Comparison of ENCODE assay signal across 10 cellular contexts in genomic region chr3:126954141-126954845, GRCh38. TPM values are rescaled to one million over a fixed set of nuclear protein-coding genes. Genes with fewer than 3 reads are reported as not detected.
DNase-seq lines count a peak whose midpoint lies in the region; ATAC-seq and TF ChIP-seq lines count a peak whose summit lies in the region.
"Had no signal": no experiment of that assay in that cellular context is flagged by ENCODE, and none has a peak within 500 bp of the region (broad histone marks: within the 10 kb centered on the region; RNA-seq: fewer than 3 reads in every experiment).

No MANE protein-coding gene starts in this region.

- H3K9ac ChIP-seq in BLaER1 = peak overlapping the region; percentile 16; the same call in 1 of the 2 replicates
- no peak overlapping the region for H3K9ac ChIP-seq in Karpas-422 (ENCODE audit: low read length)

- H3K9me2 ChIP-seq in Karpas-422 (replicated peaks; ENCODE audit: insufficient read depth, low read length) = no peaks in the 10 kb centered on the region

- H3K9me3 ChIP-seq in BLaER1 (no peaks in the 10 kb centered on the region), Karpas-422 (ENCODE audit: low read length) (no peaks in the 10 kb centered on the region)

- peaks cover 12% of the 10 kb centered on the region for H3K27me3 Mint-ChIP-seq in mesothelial cell of epicardium (ENCODE audit: low read depth)
- H3K27me3 Mint-ChIP-seq: activated naive CD8-positive, alpha-beta T cell had no signal

- H3K4me2 ChIP-seq in BLaER1 (peak overlapping the region; percentile 92), Karpas-422 (ENCODE audit: low read depth, low read length, poor library complexity, severe bottlenecking) (no peak overlapping the region)

- H3K9me3 Mint-ChIP-seq in mesothelial cell of epicardium = no peaks in the 10 kb centered on the region

- H2AFZ ChIP-seq in Karpas-422 (ENCODE audit: low read length) = no peak overlapping the region

- H3K27me3 ChIP-seq in BLaER1 = no peaks in the 10 kb centered on the region
- H3K27me3 ChIP-seq in Karpas-422 (ENCODE audit: low read length) = no peaks in the 10 kb centered on the region

- H3K4me1 Mint-ChIP-seq in mesothelial cell of epicardium = no peaks in the 10 kb centered on the region

- peaks cover 5% of the 10 kb centered on the region for H3K36me3 Mint-ChIP-seq in mesothelial cell of epicardium
- H3K36me3 Mint-ChIP-seq: activated naive CD8-positive, alpha-beta T cell had no signal

- peak overlapping the region; percentile 66 for H3K27ac ChIP-seq in BLaER1
- H3K27ac ChIP-seq in Karpas-422 (ENCODE audit: low read length) = no peak overlapping the region

- H3K4me1 ChIP-seq in BLaER1 (peaks cover 86% of the 10 kb centered on the region), Karpas-422 (ENCODE audit: low read length) (peaks cover 10% of the 10 kb centered on the region; the same call in 1 of the 2 replicates)

- H3K4me3 ChIP-seq in BLaER1 (0 out of 2 replicates have a peak overlapping the region, but pooled peaks have one; percentile 2), Karpas-422 (ENCODE audit: low read length) (no peak overlapping the region)

- no peak overlapping the region for H3K4me3 Mint-ChIP-seq in mesothelial cell of epicardium
- H3K4me3 Mint-ChIP-seq: activated naive CD8-positive, alpha-beta T cell had no signal

- peaks cover 21% of the 10 kb centered on the region for H4K20me1 ChIP-seq in BLaER1
- 0 out of 2 replicates have a peak, but pooled peaks cover 10% of the 10 kb centered on the region for H4K20me1 ChIP-seq in Karpas-422 (ENCODE audit: insufficient read depth, low read depth, low read length)

- ATAC-seq in GM18907 (IDR thresholded peaks at IDR 0.05; ENCODE audit: unreplicated experiment) (peak; percentile 63), HG02938 (IDR thresholded peaks at IDR 0.05; ENCODE audit: unreplicated experiment) (peak; percentile 54)

- no peaks in the 10 kb centered on the region for H3K79me2 ChIP-seq in Karpas-422 (ENCODE audit: low read length)

- no peak for TF ChIP-seq CTCF in mesothelial cell of epicardium (IDR thresholded peaks at IDR 0.05; ENCODE audit: unreplicated experiment)

- H3K27ac Mint-ChIP-seq in mesothelial cell of epicardium = no peak overlapping the region
- H3K27ac Mint-ChIP-seq: activated naive CD8-positive, alpha-beta T cell had no signal

- H3K36me3 ChIP-seq in BLaER1 (no peaks in the 10 kb centered on the region), Karpas-422 (ENCODE audit: insufficient read depth, low read length) (no peaks in the 10 kb centered on the region)

- DNase-seq in T1000 (lab: John Stamatoyannopoulos, UW) = peak; percentile 14
- no peak for DNase-seq in NCI-H345 (lab: John Stamatoyannopoulos, UW)
- no peak for DNase-seq in Karpas-422
- no peak for DNase-seq in mesothelial cell of epicardium (ENCODE audit: low spot score in 2 of 2, unreplicated experiment in 2 of 2)
- DNase-seq in cerebellar nuclear complex (lab: John Stamatoyannopoulos, UW) = no peak
- DNase-seq: DND-41 had no signal

RNA-seq across cellular contexts. Expression of gene PLXNA1, which starts 28.6 kb away (rescaled TPM):
- total RNA-seq in Karpas-422 (2014; rRNA removed; shearing (Covaris generic); ENCODE audit: low replicate concordance) = 7.5 and 15.8 TPM in 2 replicates
- 50.1 to 55.2 TPM (median 54.2 TPM) in 3 replicates for total RNA-seq in mesothelial cell of epicardium
